ENCODE assay signal across 37 cellular contexts in the genomic region with DNA sequence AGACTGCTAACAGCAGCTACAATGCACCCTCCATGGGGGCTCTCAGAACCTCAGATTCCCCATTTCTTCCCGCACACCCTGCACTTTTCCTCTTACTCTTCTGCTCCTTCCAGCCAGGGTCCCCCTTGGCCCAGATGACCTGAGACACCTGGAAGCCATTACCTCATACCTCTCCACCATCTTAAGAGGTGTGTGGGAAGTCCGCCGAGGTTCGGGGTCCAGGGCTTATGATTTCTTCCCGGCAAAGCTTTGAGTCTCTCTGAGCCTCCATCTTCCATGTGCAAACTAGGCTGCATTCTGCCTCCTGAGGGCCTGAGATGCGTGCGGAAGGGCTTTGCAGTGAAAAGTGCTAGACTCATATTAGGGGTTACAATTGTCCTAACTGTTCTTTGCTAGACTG. TPM values are rescaled to one million over a fixed set of nuclear protein-coding genes. Genes with fewer than 3 reads are reported as not detected.
"Had no signal": no experiment of that assay in that cellular context is flagged by ENCODE, and none has a peak within 500 bp of the region (broad histone marks: within the 10 kb centered on the region; RNA-seq: fewer than 3 reads in every experiment).

No MANE protein-coding gene starts in this region.

- ATAC-seq: activated CD4-positive, alpha-beta T cell treated with anti-CD3 and anti-CD28 coated beads for 36 hours; activated CD8-positive, alpha-beta memory T cell treated with anti-CD3 and anti-CD28 coated beads, Interleukin-2, amount 10 ng/mL, durations not matched to agents 7 days and 5 days; activated CD8-positive, alpha-beta T cell treated with anti-CD3 and anti-CD28 coated beads, Interleukin-2, amount 10 ng/mL, durations not matched to agents 7 days and 5 days; foreskin keratinocyte; gastrocnemius medialis; T-helper 17 cell had no signal

- H3K9me3 Mint-ChIP-seq: activated CD4-positive, alpha-beta memory T cell treated with anti-CD3 and anti-CD28 coated beads for 36 hours; activated CD4-positive, alpha-beta T cell treated with anti-CD3 and anti-CD28 coated beads, Interleukin-2, amount 10 ng/mL, durations not matched to agents 24 days and 14 days; activated T-helper 1 cell treated with anti-CD3 and anti-CD28 coated beads, Interleukin-12 subunit alpha, Interleukin-12 subunit beta, Interleukin-2, Interleukin-4 antibody, amounts not matched to agents 30 ng/mL and 10 ng/mL and 1 ng/mL, durations not matched to agents 14 hours and 24 hours and 36 hours; central memory CD8-positive, alpha-beta T cell; dendritic cell treated with granulocyte-macrophage colony-stimulating factor and Interleukin-4, amounts not matched to agents 40 ng/mL and 50 ng/mL, for 4 days; T-helper 2 cell treated with Interferon-gamma antibody and Interleukin-4, amounts not matched to agents 5 μg/mL and 100 μg/mL, for 36 hours had no signal

- H3K36me3 Mint-ChIP-seq: activated CD4-positive, alpha-beta memory T cell treated with anti-CD3 and anti-CD28 coated beads for 36 hours; activated CD8-positive, alpha-beta memory T cell treated with anti-CD3 and anti-CD28 coated beads, Interleukin-2, amount 10 ng/mL, durations not matched to agents 7 days and 5 days; activated naive CD8-positive, alpha-beta T cell had no signal

- H3K4me3 ChIP-seq: coronary artery, dorsolateral prefrontal cortex, esophagus muscularis mucosa, gastrocnemius medialis had no signal

- H3K9me3 ChIP-seq: esophagus muscularis mucosa, gastrocnemius medialis had no signal

- H3K4me1 ChIP-seq: foreskin keratinocyte had no signal

- H3K36me3 ChIP-seq: brain microvascular endothelial cell, esophagus muscularis mucosa, gastrocnemius medialis, WERI-Rb-1 had no signal

- H3K27ac Mint-ChIP-seq: activated CD4-positive, alpha-beta memory T cell treated with anti-CD3 and anti-CD28 coated beads for 36 hours; activated CD4-positive, alpha-beta T cell treated with anti-CD3 and anti-CD28 coated beads for 36 hours; activated CD4-positive, alpha-beta T cell treated with anti-CD3 and anti-CD28 coated beads, Interleukin-2, amount 10 ng/mL, durations not matched to agents 24 days and 14 days; activated CD8-positive, alpha-beta memory T cell treated with anti-CD3 and anti-CD28 coated beads, Interleukin-2, amount 10 ng/mL, durations not matched to agents 7 days and 5 days; activated CD8-positive, alpha-beta T cell treated with anti-CD3 and anti-CD28 coated beads, Interleukin-2, amount 10 ng/mL, durations not matched to agents 7 days and 5 days; activated naive CD8-positive, alpha-beta T cell; activated T-helper 1 cell treated with anti-CD3 and anti-CD28 coated beads, Interleukin-12 subunit alpha, Interleukin-12 subunit beta, Interleukin-2, Interleukin-4 antibody, amounts not matched to agents 30 ng/mL and 10 ng/mL and 1 ng/mL, durations not matched to agents 14 hours and 24 hours and 36 hours; dendritic cell treated with granulocyte-macrophage colony-stimulating factor and Interleukin-4, amounts not matched to agents 40 ng/mL and 50 ng/mL, for 4 days; T-helper 17 cell; T-helper 2 cell treated with Interferon-gamma antibody and Interleukin-4, amounts not matched to agents 5 μg/mL and 100 μg/mL, for 36 hours had no signal

- H3K27ac ChIP-seq: brain microvascular endothelial cell, coronary artery, dorsolateral prefrontal cortex, esophagus muscularis mucosa, foreskin keratinocyte, WERI-Rb-1 had no signal

- H3K4me3 Mint-ChIP-seq: activated CD4-positive, alpha-beta memory T cell treated with anti-CD3 and anti-CD28 coated beads for 36 hours; activated CD4-positive, alpha-beta T cell treated with anti-CD3 and anti-CD28 coated beads for 36 hours; activated CD4-positive, alpha-beta T cell treated with anti-CD3 and anti-CD28 coated beads, Interleukin-2, amount 10 ng/mL, durations not matched to agents 24 days and 14 days; activated CD8-positive, alpha-beta memory T cell treated with anti-CD3 and anti-CD28 coated beads, Interleukin-2, amount 10 ng/mL, durations not matched to agents 7 days and 5 days; activated CD8-positive, alpha-beta T cell treated with anti-CD3 and anti-CD28 coated beads, Interleukin-2, amount 10 ng/mL, durations not matched to agents 7 days and 5 days; activated naive CD8-positive, alpha-beta T cell; activated T-helper 1 cell treated with anti-CD3 and anti-CD28 coated beads, Interleukin-12 subunit alpha, Interleukin-12 subunit beta, Interleukin-2, Interleukin-4 antibody, amounts not matched to agents 30 ng/mL and 10 ng/mL and 1 ng/mL, durations not matched to agents 14 hours and 24 hours and 36 hours; central memory CD8-positive, alpha-beta T cell; dendritic cell treated with granulocyte-macrophage colony-stimulating factor and Interleukin-4, amounts not matched to agents 40 ng/mL and 50 ng/mL, for 4 days; T-helper 2 cell treated with Interferon-gamma antibody and Interleukin-4, amounts not matched to agents 5 μg/mL and 100 μg/mL, for 36 hours had no signal

- DNase-seq: activated CD4-positive, alpha-beta memory T cell treated with anti-CD3 and anti-CD28 coated beads for 36 hours; activated CD4-positive, alpha-beta T cell treated with anti-CD3 and anti-CD28 coated beads for 36 hours; activated CD4-positive, alpha-beta T cell treated with anti-CD3 and anti-CD28 coated beads, Interleukin-2, amount 10 ng/mL, durations not matched to agents 24 days and 14 days; activated CD4-positive, CD25-positive, alpha-beta regulatory T cell; activated CD4-positive, CD25-positive, alpha-beta regulatory T cell treated with anti-CD3 and anti-CD28 coated beads, Interleukin-2, amount 50 U/mL, for 72 hours; activated CD8-positive, alpha-beta memory T cell treated with anti-CD3 and anti-CD28 coated beads, Interleukin-2, amount 10 ng/mL, durations not matched to agents 7 days and 5 days; activated CD8-positive, alpha-beta memory T cell treated with anti-CD3 and anti-CD28 coated beads, Interleukin-2, amount 50 U/mL, for 4 hours; activated CD8-positive, alpha-beta T cell treated with anti-CD3 and anti-CD28 coated beads, Interleukin-2, amount 10 ng/mL, durations not matched to agents 7 days and 5 days; activated gamma-delta T cell treated with Interleukin-2 at 50 U/mL for 16 hours; activated naive CD4-positive, alpha-beta T cell treated with anti-CD3 and anti-CD28 coated beads, Interleukin-2, amount 50 U/mL, for 16 hours; activated naive CD4-positive, alpha-beta T cell treated with Interleukin-2 at 50 U/mL for 16 hours; activated T-cell treated with anti-CD3 and anti-CD28 coated beads, Interleukin-2, amount 50 U/mL, for 1 hour; activated T-cell treated with anti-CD3 and anti-CD28 coated beads, Interleukin-2, amount 50 U/mL, for 48 hours; amniotic stem cell; anterior cingulate cortex; brain microvascular endothelial cell; dorsolateral prefrontal cortex; effector memory CD4-positive, alpha-beta T cell; erythroblast; foreskin keratinocyte; gastrocnemius medialis; glutamatergic neuron; T-helper 1 cell; T-helper 17 cell; T1000; WERI-Rb-1 had no signal

RNA-seq across cellular contexts. Expression of a gene that starts 5.3 kb away (rescaled TPM):
- total RNA-seq: activated CD4-positive, alpha-beta memory T cell treated with anti-CD3 and anti-CD28 coated beads for 36 hours; activated CD4-positive, alpha-beta T cell treated with anti-CD3 and anti-CD28 coated beads for 36 hours; activated CD4-positive, alpha-beta T cell treated with anti-CD3 and anti-CD28 coated beads, Interleukin-2, amount 10 ng/mL, durations not matched to agents 24 days and 14 days; activated CD8-positive, alpha-beta memory T cell treated with anti-CD3 and anti-CD28 coated beads for 36 hours; activated CD8-positive, alpha-beta T cell treated with anti-CD3 and anti-CD28 coated beads, Interleukin-2, amount 10 ng/mL, durations not matched to agents 7 days and 5 days; activated T-helper 1 cell treated with anti-CD3 and anti-CD28 coated beads, Interleukin-12 subunit alpha, Interleukin-12 subunit beta, Interleukin-2, Interleukin-4 antibody, amounts not matched to agents 30 ng/mL and 10 ng/mL and 1 ng/mL, durations not matched to agents 14 hours and 24 hours and 36 hours; astrocyte; bronchial epithelial cell; cerebellum; foreskin keratinocyte had no signal
